ENCODE assay signal across 1 cellular context in genomic region chr6:57221936-57222683, GRCh38.
TF ChIP-seq lines count a peak whose summit lies in the region.

Gene RAB23, minus strand, starts transcription at chr6:57222307. Its CDS starts 11,927 bp downstream, at chr6:57210380.

TF ChIP-seq in K562, 482 proteins besides CTCF, POLR2A, EP300 and RAD21 (continued from another document and continues in another):
- TF ChIP-seq, protein P1, sequence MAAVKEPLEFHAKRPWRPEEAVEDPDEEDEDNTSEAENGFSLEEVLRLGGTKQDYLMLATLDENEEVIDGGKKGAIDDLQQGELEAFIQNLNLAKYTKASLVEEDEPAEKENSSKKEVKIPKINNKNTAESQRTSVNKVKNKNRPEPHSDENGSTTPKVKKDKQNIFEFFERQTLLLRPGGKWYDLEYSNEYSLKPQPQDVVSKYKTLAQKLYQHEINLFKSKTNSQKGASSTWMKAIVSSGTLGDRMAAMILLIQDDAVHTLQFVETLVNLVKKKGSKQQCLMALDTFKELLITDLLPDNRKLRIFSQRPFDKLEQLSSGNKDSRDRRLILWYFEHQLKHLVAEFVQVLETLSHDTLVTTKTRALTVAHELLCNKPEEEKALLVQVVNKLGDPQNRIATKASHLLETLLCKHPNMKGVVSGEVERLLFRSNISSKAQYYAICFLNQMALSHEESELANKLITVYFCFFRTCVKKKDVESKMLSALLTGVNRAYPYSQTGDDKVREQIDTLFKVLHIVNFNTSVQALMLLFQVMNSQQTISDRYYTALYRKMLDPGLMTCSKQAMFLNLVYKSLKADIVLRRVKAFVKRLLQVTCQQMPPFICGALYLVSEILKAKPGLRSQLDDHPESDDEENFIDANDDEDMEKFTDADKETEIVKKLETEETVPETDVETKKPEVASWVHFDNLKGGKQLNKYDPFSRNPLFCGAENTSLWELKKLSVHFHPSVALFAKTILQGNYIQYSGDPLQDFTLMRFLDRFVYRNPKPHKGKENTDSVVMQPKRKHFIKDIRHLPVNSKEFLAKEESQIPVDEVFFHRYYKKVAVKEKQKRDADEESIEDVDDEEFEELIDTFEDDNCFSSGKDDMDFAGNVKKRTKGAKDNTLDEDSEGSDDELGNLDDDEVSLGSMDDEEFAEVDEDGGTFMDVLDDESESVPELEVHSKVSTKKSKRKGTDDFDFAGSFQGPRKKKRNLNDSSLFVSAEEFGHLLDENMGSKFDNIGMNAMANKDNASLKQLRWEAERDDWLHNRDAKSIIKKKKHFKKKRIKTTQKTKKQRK (IDR thresholded peaks at IDR 0.05; ENCODE audit: borderline replicate concordance, low read depth, low read length), result no peak
- TF ChIP-seq EZH2 (IDR thresholded peaks at IDR 0.05; ENCODE audit: borderline replicate concordance, low read depth, low read length) (no peak), TCF3 (CRISPR knock-in tag; IDR thresholded peaks at IDR 0.05) (no peak), ZNF764 (CRISPR knock-in tag; IDR thresholded peaks at IDR 0.05; ENCODE audit: low read depth) (no peak), PREB (CRISPR knock-in tag; IDR thresholded peaks at IDR 0.05) (no peak), RBM17 (IDR thresholded peaks at IDR 0.05; ENCODE audit: borderline replicate concordance, low read depth, low read length) (no peak), PURB (CRISPR knock-in tag; IDR thresholded peaks at IDR 0.05; ENCODE audit: low read depth) (no peak), ZFPM2 (CRISPR knock-in tag; IDR thresholded peaks at IDR 0.05) (no peak), CCAR2 (IDR thresholded peaks at IDR 0.05; ENCODE audit: low read depth, low read length) (no peak), DNMT1 (IDR thresholded peaks at IDR 0.05) (no peak), ZNF444 (CRISPR knock-in tag; IDR thresholded peaks at IDR 0.05) (no peak), ZNF780A (CRISPR knock-in tag; IDR thresholded peaks at IDR 0.05) (no peak), RBM34 (IDR thresholded peaks at IDR 0.05; ENCODE audit: borderline replicate concordance, insufficient read depth, low read length) (no peak), KDM2B (CRISPR knock-in tag; IDR thresholded peaks at IDR 0.05) (no peak), NBN (IDR thresholded peaks at IDR 0.05; ENCODE audit: low read depth) (no peak), ZBTB7A (IDR thresholded peaks at IDR 0.05; ENCODE audit: borderline replicate concordance, control insufficient read depth, low read depth, low read length) (peak; percentile 63), ZNF239 (CRISPR knock-in tag; IDR thresholded peaks at IDR 0.05) (no peak), ZSCAN32 (CRISPR knock-in tag; IDR thresholded peaks at IDR 0.05) (no peak), CTBP1 (IDR thresholded peaks at IDR 0.05; ENCODE audit: borderline replicate concordance) (peak; percentile 39), ZNF766 (CRISPR knock-in tag; conservative IDR thresholded peaks at IDR 0.05) (no peak), ATF2 (CRISPR knock-in tag; IDR thresholded peaks at IDR 0.05) (no peak), XRCC3 (IDR thresholded peaks at IDR 0.05) (no peak), ZNF695 (CRISPR knock-in tag; IDR thresholded peaks at IDR 0.05) (no peak), TARDBP (IDR thresholded peaks at IDR 0.05) (no peak), RBFOX2 (IDR thresholded peaks at IDR 0.05; ENCODE audit: low read depth, low read length) (peak; percentile 81), MAFG (tag; conservative IDR thresholded peaks at IDR 0.05) (no peak), ZBTB11 (CRISPR knock-in tag; IDR thresholded peaks at IDR 0.05) (no peak), NELFE (IDR thresholded peaks at IDR 0.05; ENCODE audit: insufficient read depth, insufficient read length) (no peak), ATF7 (IDR thresholded peaks at IDR 0.05) (peak; percentile 75; the same call in 1 of the 2 replicates), SNAPC5 (CRISPR knock-in tag; IDR thresholded peaks at IDR 0.05) (no peak), MCM7 (IDR thresholded peaks at IDR 0.05) (no peak), MAZ (CRISPR knock-in tag; conservative IDR thresholded peaks at IDR 0.05 in 1 of 2, IDR thresholded peaks at IDR 0.05 in 1 of 2) (peak; percentile 58 to 70), ZNF57 (CRISPR knock-in tag; IDR thresholded peaks at IDR 0.05) (no peak), ADNP (tag; IDR thresholded peaks at IDR 0.05) (no peak), MAFF (IDR thresholded peaks at IDR 0.05; ENCODE audit: low read length) (no peak), ESRRB (CRISPR knock-in tag; IDR thresholded peaks at IDR 0.05; ENCODE audit: borderline replicate concordance) (no peak), ZC3H4 (CRISPR knock-in tag; IDR thresholded peaks at IDR 0.05; ENCODE audit: borderline replicate concordance) (no peak), POLR2AphosphoS5 (IDR thresholded peaks at IDR 0.05; ENCODE audit: control insufficient read depth, insufficient read depth, low read depth, low read length) (peak; percentile 59; the same call in 1 of the 2 replicates), GABPB2 (CRISPR knock-in tag; conservative IDR thresholded peaks at IDR 0.05) (no peak), LARP7 (IDR thresholded peaks at IDR 0.05) (no peak), ZNF134 (CRISPR knock-in tag; conservative IDR thresholded peaks at IDR 0.05) (no peak), ZNF311 (CRISPR knock-in tag; IDR thresholded peaks at IDR 0.05) (no peak), ILK (tag; IDR thresholded peaks at IDR 0.05; ENCODE audit: borderline replicate concordance, low read depth) (no peak), CREB1 (IDR thresholded peaks at IDR 0.05) (peak; percentile 20; the same call in 1 of the 2 replicates), CREB1 (CRISPR knock-in tag; IDR thresholded peaks at IDR 0.05) (no peak), ZNF175 (CRISPR knock-in tag; IDR thresholded peaks at IDR 0.05; ENCODE audit: low read depth) (no peak)
- TF ChIP-seq, protein P2, sequence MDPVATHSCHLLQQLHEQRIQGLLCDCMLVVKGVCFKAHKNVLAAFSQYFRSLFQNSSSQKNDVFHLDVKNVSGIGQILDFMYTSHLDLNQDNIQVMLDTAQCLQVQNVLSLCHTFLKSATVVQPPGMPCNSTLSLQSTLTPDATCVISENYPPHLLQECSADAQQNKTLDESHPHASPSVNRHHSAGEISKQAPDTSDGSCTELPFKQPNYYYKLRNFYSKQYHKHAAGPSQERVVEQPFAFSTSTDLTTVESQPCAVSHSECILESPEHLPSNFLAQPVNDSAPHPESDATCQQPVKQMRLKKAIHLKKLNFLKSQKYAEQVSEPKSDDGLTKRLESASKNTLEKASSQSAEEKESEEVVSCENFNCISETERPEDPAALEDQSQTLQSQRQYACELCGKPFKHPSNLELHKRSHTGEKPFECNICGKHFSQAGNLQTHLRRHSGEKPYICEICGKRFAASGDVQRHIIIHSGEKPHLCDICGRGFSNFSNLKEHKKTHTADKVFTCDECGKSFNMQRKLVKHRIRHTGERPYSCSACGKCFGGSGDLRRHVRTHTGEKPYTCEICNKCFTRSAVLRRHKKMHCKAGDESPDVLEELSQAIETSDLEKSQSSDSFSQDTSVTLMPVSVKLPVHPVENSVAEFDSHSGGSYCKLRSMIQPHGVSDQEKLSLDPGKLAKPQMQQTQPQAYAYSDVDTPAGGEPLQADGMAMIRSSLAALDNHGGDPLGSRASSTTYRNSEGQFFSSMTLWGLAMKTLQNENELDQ (CRISPR knock-in tag; IDR thresholded peaks at IDR 0.05; ENCODE audit: borderline replicate concordance), result no peak
- TF ChIP-seq, protein P3, sequence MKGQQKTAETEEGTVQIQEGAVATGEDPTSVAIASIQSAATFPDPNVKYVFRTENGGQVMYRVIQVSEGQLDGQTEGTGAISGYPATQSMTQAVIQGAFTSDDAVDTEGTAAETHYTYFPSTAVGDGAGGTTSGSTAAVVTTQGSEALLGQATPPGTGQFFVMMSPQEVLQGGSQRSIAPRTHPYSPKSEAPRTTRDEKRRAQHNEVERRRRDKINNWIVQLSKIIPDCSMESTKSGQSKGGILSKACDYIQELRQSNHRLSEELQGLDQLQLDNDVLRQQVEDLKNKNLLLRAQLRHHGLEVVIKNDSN (CRISPR knock-in tag; IDR thresholded peaks at IDR 0.05), result no peak
- TF ChIP-seq, protein P4, sequence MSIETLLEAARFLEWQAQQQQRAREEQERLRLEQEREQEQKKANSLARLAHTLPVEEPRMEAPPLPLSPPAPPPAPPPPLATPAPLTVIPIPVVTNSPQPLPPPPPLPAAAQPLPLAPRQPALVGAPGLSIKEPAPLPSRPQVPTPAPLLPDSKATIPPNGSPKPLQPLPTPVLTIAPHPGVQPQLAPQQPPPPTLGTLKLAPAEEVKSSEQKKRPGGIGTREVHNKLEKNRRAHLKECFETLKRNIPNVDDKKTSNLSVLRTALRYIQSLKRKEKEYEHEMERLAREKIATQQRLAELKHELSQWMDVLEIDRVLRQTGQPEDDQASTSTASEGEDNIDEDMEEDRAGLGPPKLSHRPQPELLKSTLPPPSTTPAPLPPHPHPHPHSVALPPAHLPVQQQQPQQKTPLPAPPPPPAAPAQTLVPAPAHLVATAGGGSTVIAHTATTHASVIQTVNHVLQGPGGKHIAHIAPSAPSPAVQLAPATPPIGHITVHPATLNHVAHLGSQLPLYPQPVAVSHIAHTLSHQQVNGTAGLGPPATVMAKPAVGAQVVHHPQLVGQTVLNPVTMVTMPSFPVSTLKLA (conservative IDR thresholded peaks at IDR 0.05), result peak; percentile 12 to 56; a peak in 1 of 4 replicates
- TF ChIP-seq, protein P5, sequence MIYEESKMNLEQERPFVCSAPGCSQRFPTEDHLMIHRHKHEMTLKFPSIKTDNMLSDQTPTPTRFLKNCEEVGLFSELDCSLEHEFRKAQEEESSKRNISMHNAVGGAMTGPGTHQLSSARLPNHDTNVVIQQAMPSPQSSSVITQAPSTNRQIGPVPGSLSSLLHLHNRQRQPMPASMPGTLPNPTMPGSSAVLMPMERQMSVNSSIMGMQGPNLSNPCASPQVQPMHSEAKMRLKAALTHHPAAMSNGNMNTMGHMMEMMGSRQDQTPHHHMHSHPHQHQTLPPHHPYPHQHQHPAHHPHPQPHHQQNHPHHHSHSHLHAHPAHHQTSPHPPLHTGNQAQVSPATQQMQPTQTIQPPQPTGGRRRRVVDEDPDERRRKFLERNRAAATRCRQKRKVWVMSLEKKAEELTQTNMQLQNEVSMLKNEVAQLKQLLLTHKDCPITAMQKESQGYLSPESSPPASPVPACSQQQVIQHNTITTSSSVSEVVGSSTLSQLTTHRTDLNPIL (CRISPR knock-in tag; IDR thresholded peaks at IDR 0.05), result no peak
- TF ChIP-seq, protein P6, sequence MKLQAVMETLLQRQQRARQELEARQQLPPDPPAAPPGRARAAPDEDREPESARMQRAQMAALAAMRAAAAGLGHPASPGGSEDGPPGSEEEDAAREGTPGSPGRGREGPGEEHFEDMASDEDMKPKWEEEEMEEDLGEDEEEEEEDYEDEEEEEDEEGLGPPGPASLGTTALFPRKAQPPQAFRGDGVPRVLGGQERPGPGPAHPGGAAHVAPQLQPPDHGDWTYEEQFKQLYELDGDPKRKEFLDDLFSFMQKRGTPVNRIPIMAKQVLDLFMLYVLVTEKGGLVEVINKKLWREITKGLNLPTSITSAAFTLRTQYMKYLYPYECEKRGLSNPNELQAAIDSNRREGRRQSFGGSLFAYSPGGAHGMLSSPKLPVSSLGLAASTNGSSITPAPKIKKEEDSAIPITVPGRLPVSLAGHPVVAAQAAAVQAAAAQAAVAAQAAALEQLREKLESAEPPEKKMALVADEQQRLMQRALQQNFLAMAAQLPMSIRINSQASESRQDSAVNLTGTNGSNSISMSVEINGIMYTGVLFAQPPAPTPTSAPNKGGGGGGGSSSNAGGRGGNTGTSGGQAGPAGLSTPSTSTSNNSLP (IDR thresholded peaks at IDR 0.05; ENCODE audit: borderline replicate concordance, low read depth, low read length), result no peak
- TF ChIP-seq, protein P7, sequence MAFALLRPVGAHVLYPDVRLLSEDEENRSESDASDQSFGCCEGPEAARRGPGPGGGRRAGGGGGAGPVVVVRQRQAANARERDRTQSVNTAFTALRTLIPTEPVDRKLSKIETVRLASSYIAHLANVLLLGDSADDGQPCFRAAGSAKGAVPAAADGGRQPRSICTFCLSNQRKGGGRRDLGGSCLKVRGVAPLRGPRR (CRISPR knock-in tag; IDR thresholded peaks at IDR 0.05), result no peak
